ENCODE assay signal across 27 cellular contexts in genomic region chr1:86472165-86472564, GRCh38. TPM values are rescaled to one million over a fixed set of nuclear protein-coding genes. Genes with fewer than 3 reads are reported as not detected.
A peak's percentile ranks its signal among the peaks of the same experiment; 100 is the strongest.
DNase-seq lines count a peak whose midpoint lies in the region; ATAC-seq, FAIRE-seq and TF ChIP-seq lines count a peak whose summit lies in the region.
"Had no signal": no experiment of that assay in that cellular context is flagged by ENCODE, and none has a peak within 500 bp of the region (broad histone marks: within the 10 kb centered on the region; RNA-seq: fewer than 3 reads in every experiment).

No MANE protein-coding gene starts in this region.

- no peaks in the 10 kb centered on the region for H3K9me1 ChIP-seq in keratinocyte (ENCODE audit: control insufficient read depth, extremely low read depth, insufficient read depth, low read length)

- H3K36me3 Mint-ChIP-seq in GM23338 (ENCODE audit: low read depth) (no peaks in the 10 kb centered on the region), astrocyte (ENCODE audit: low read depth, unreplicated experiment) (no peaks in the 10 kb centered on the region)
- H3K36me3 Mint-ChIP-seq: IgD-negative memory B cell had no signal

- ATAC-seq in GM23338 = peak; percentile 83
- no peak for ATAC-seq in HG03196 (IDR thresholded peaks at IDR 0.05; ENCODE audit: unreplicated experiment)
- ATAC-seq: A549 had no signal

- H4K20me1 ChIP-seq in GM23338 (replicated peaks; ENCODE audit: insufficient read depth) (no peaks in the 10 kb centered on the region), astrocyte (ENCODE audit: insufficient read depth, low read length) (no peaks in the 10 kb centered on the region), keratinocyte (ENCODE audit: control insufficient read depth, extremely low read depth, insufficient read depth, low read length) (no peaks in the 10 kb centered on the region)

- H3K27ac Mint-ChIP-seq in GM23338 (peak overlapping the region; percentile 54; the same call in 1 of the 2 replicates), astrocyte (ENCODE audit: unreplicated experiment) (no peak overlapping the region)
- H3K27ac Mint-ChIP-seq: CD4-positive, alpha-beta T cell; IgD-negative memory B cell had no signal

- H3K4me3 Mint-ChIP-seq in GM23338 (no peak overlapping the region), astrocyte (ENCODE audit: unreplicated experiment) (no peak overlapping the region)
- H3K4me3 Mint-ChIP-seq: CD4-positive, alpha-beta T cell; IgD-negative memory B cell had no signal

- FAIRE-seq in GM12891 (lab: Jason Lieb, UNC) = peak; percentile 5
- no peak for FAIRE-seq in astrocyte (lab: Jason Lieb, UNC)
- no peak for FAIRE-seq in keratinocyte (lab: Jason Lieb, UNC)
- FAIRE-seq: A549, HTR-8/SVneo had no signal

- 0 out of 2 replicates have a peak overlapping the region, but pooled peaks have one; percentile 39 for H2AFZ ChIP-seq in GM23338
- peak overlapping the region; percentile 16 for H2AFZ ChIP-seq in astrocyte (ENCODE audit: low read depth, low read length)
- H2AFZ ChIP-seq in keratinocyte (ENCODE audit: control insufficient read depth, low read length) = peak overlapping the region; percentile 8
- H2AFZ ChIP-seq: PC-9 had no signal

- H3K27me3 ChIP-seq in GM23338 (ENCODE audit: insufficient read depth) = no peaks in the 10 kb centered on the region
- H3K27me3 ChIP-seq in astrocyte (ENCODE audit: insufficient read depth, low read length) = no peaks in the 10 kb centered on the region
- H3K27me3 ChIP-seq in keratinocyte (ENCODE audit: control insufficient read depth, extremely low read depth, insufficient read depth, low read length) = no peaks in the 10 kb centered on the region
- H3K27me3 ChIP-seq: MG63, SJCRH30 had no signal

- H3F3A ChIP-seq in GM23338 (replicated peaks; ENCODE audit: low read depth) = no peaks in the 10 kb centered on the region

- H3K36me3 ChIP-seq in GM23338 (ENCODE audit: insufficient read depth) (no peaks in the 10 kb centered on the region), astrocyte (ENCODE audit: insufficient read depth, low read length) (no peaks in the 10 kb centered on the region), keratinocyte (ENCODE audit: control insufficient read depth in 2 of 2, extremely low read depth in 1 of 2, insufficient read depth in 2 of 2, low read length in 2 of 2) (no peaks in the 10 kb centered on the region)
- H3K36me3 ChIP-seq: HAP-1, MG63, SJCRH30 had no signal

- no peaks in the 10 kb centered on the region for H3K9me2 ChIP-seq in GM23338 (ENCODE audit: insufficient read depth)

- H3K4me1 Mint-ChIP-seq in GM23338 (peaks cover 6% of the 10 kb centered on the region), astrocyte (ENCODE audit: low read depth, unreplicated experiment) (peaks cover 4% of the 10 kb centered on the region)

- TF ChIP-seq POLR2A in GM12891 (IDR thresholded peaks at IDR 0.05; ENCODE audit: low read depth, low read length) = no peak

- H3K4me1 ChIP-seq in GM23338 (ENCODE audit: insufficient read depth) = no peaks in the 10 kb centered on the region
- no peaks in the 10 kb centered on the region for H3K4me1 ChIP-seq in astrocyte (ENCODE audit: insufficient read depth, low read length)
- H3K4me1 ChIP-seq in keratinocyte (ENCODE audit: control insufficient read depth, extremely low read depth, insufficient read depth, low read length) = no peaks in the 10 kb centered on the region
- H3K4me1 ChIP-seq: A549, Caco-2, HAP-1 had no signal

- H3K27me3 Mint-ChIP-seq in GM23338 (ENCODE audit: insufficient read depth, low read depth, poor library complexity) (no peaks in the 10 kb centered on the region), astrocyte (ENCODE audit: low read depth, unreplicated experiment) (peaks cover 7% of the 10 kb centered on the region)

- dilution Hi-C loops in keratinocyte (cut with MboI; ENCODE audit: extremely low pct_ligation_motif_present, low sequenced_read_pairs) = no loop called here

- H3K9me3 Mint-ChIP-seq in GM23338 (no peaks in the 10 kb centered on the region), astrocyte (ENCODE audit: unreplicated experiment) (no peaks in the 10 kb centered on the region)
- H3K9me3 Mint-ChIP-seq: CD4-positive, alpha-beta T cell; IgD-negative memory B cell had no signal

- H3K4me3 ChIP-seq in GM23338 = no peak overlapping the region
- H3K4me3 ChIP-seq in astrocyte (ENCODE audit: insufficient read depth, low read depth, low read length) = no peak overlapping the region
- no peak overlapping the region for H3K4me3 ChIP-seq in keratinocyte (ENCODE audit: control insufficient read depth in 2 of 3, extremely low read depth in 1 of 3, insufficient read depth in 2 of 3, low read depth in 1 of 3, low read length in 3 of 3)
- H3K4me3 ChIP-seq: A549, HAP-1, MG63, PC-9, SJCRH30 had no signal

- H3K79me2 ChIP-seq in GM23338 (replicated peaks; ENCODE audit: insufficient read depth) (no peaks in the 10 kb centered on the region), astrocyte (ENCODE audit: insufficient read depth, low read length) (no peaks in the 10 kb centered on the region), keratinocyte (ENCODE audit: control insufficient read depth, insufficient read depth, low read length) (no peaks in the 10 kb centered on the region)

- no peak overlapping the region for H3K9ac ChIP-seq in astrocyte (ENCODE audit: low read length)
- no peak overlapping the region for H3K9ac ChIP-seq in keratinocyte (ENCODE audit: control insufficient read depth, extremely low read depth, insufficient read depth, low read length)

- TF ChIP-seq CTCF in GM23338 (conservative IDR thresholded peaks at IDR 0.05; ENCODE audit: low read depth in 2 of 2) = no peak
- no peak for TF ChIP-seq CTCF in astrocyte (IDR thresholded peaks at IDR 0.05; ENCODE audit: insufficient read depth, low read depth, low read length)
- no peak for TF ChIP-seq CTCF in keratinocyte (optimal IDR thresholded peaks at IDR 0.05 in 1 of 3, IDR thresholded peaks at IDR 0.05 in 1 of 3, conservative IDR thresholded peaks at IDR 0.05 in 1 of 3; ENCODE audit: extremely low read depth in 1 of 3, insufficient read depth in 2 of 3, low read length in 3 of 3)

- no peak overlapping the region for H3K4me2 ChIP-seq in GM23338
- H3K4me2 ChIP-seq in astrocyte (ENCODE audit: low read length) = no peak overlapping the region
- no peak overlapping the region for H3K4me2 ChIP-seq in keratinocyte (ENCODE audit: control insufficient read depth, extremely low read depth, insufficient read depth, low read depth, low read length)
- H3K4me2 ChIP-seq: A549, PC-9 had no signal

- H3K27ac ChIP-seq in GM23338 (ENCODE audit: low read depth) = no peak overlapping the region
- H3K27ac ChIP-seq in astrocyte (ENCODE audit: low read depth, low read length) = no peak overlapping the region
- no peak overlapping the region for H3K27ac ChIP-seq in keratinocyte (ENCODE audit: control insufficient read depth, insufficient read depth, low read length)
- H3K27ac ChIP-seq: A549, PC-9, SJCRH30 had no signal

- H3K9me3 ChIP-seq in astrocyte (ENCODE audit: insufficient read depth, low read depth, low read length) (no peaks in the 10 kb centered on the region), keratinocyte (ENCODE audit: control insufficient read depth, low read depth, low read length) (no peaks in the 10 kb centered on the region)
- H3K9me3 ChIP-seq: A549, Caco-2, HAP-1, MG63, SJCRH30 had no signal

- DNase-seq in GM12891 (ENCODE audit: insufficient read length, low spot score) = no peak
- DNase-seq in GM23338 (ENCODE audit: low spot score) = peak; percentile 49
- DNase-seq in astrocyte (ENCODE audit: low read depth) = no peak
- no peak for DNase-seq in keratinocyte (ENCODE audit: low read depth, low spot score)
- DNase-seq in NCI-H345 treated with DMSO at 0.1 percent for 48 hours (lab: John Stamatoyannopoulos, UW; ENCODE audit: unreplicated experiment) = no peak
- no peak for DNase-seq in central memory CD4-positive, alpha-beta T cell
- DNase-seq: Caco-2; CD4-positive, alpha-beta T cell; DMS153; GDM1; Kasumi-1; MG63; NCI-H1092; NCI-H1436 treated with DMSO at 0.1 percent for 48 hours; NCI-H2029; NCI-H2171; NCI-H524; NCI-H82; PC-9; SJCRH30 had no signal

TF ChIP-seq in GM12891, 5 proteins besides CTCF, POLR2A, EP300 and RAD21 (continues in another document):
- TF ChIP-seq POLR2AphosphoS5 (IDR thresholded peaks at IDR 0.05; ENCODE audit: low read depth, low read length) = no peak
- TF ChIP-seq SPI1 (IDR thresholded peaks at IDR 0.05; ENCODE audit: low read depth, low read length) = no peak
- TF ChIP-seq TAF1 (IDR thresholded peaks at IDR 0.05; ENCODE audit: low read depth, low read length) = no peak

TF ChIP-seq in GM23338, 12 proteins besides CTCF, POLR2A, EP300 and RAD21 (continues in another document):
- no peak for TF ChIP-seq NANOG (IDR thresholded peaks at IDR 0.05; ENCODE audit: borderline replicate concordance)
- no peak for TF ChIP-seq EZH2 (IDR thresholded peaks at IDR 0.05; ENCODE audit: low read depth, unreplicated experiment)
- TF ChIP-seq ZNF114 (CRISPR knock-in tag; IDR thresholded peaks at IDR 0.05) = no peak

RNA-seq across cellular contexts. Expression of gene CLCA1, which starts 3.4 kb away (rescaled TPM):
- polyA plus RNA-seq in GM12891 (2012; ENCODE audit: low read depth, missing spikeins) = 0.03 TPM
- total RNA-seq in GM23338 (2014; rRNA removed; shearing (Covaris generic)) = not detected in 2 replicates
- polyA plus RNA-seq in GM23338 (2016; fragmentation: Nextera tagmentation; extraction: Ambion mirVana) (not detected in 2 replicates), keratinocyte (0.04 to 0.05 TPM in 2 of 3 replicates, not detected in the other)
- total RNA-seq in astrocyte = not detected in 2 replicates
- 0.30 TPM for polyA plus RNA-seq in keratinocyte (2011; ENCODE audit: low read depth)
- not detected in 2 replicates for polyA plus RNA-seq in keratinocyte (2011; cell fraction: cytosol; rRNA removed)
- polyA plus RNA-seq in keratinocyte (2011; cell fraction: nucleus; rRNA removed) = 0.09 TPM in 1 of 2 replicates, not detected in the other
- 0.38 TPM in 1 of 2 replicates, not detected in the other for polyA plus RNA-seq in keratinocyte (2012; ENCODE audit: low replicate concordance)
- 0.13 TPM in 1 of 3 replicates, not detected in the others for polyA minus RNA-seq in keratinocyte
- not detected for polyA minus RNA-seq in keratinocyte (2011; cell fraction: cytosol; rRNA and poly(A)+ RNA removed)
- 0.16 TPM in 1 of 2 replicates, not detected in the other for polyA minus RNA-seq in keratinocyte (2011; cell fraction: nucleus; rRNA and poly(A)+ RNA removed)
- total RNA-seq: Caco-2; CD4-positive, alpha-beta T cell; Daoy; PC-9; SJCRH30 had no signal
- polyA plus RNA-seq: A549, BJ, IgD-negative memory B cell had no signal

RNA-seq across cellular contexts. Expression of gene CLCA2, which starts 48.2 kb away (rescaled TPM):
- 0.04 TPM for polyA plus RNA-seq in GM12891 (2012; ENCODE audit: low read depth, missing spikeins)
- total RNA-seq in GM23338 (2014; rRNA removed; shearing (Covaris generic)) = not detected in 2 replicates
- not detected in 2 replicates for polyA plus RNA-seq in GM23338 (2016; fragmentation: Nextera tagmentation; extraction: Ambion mirVana)
- 0.46 and 0.77 TPM in 2 replicates for total RNA-seq in astrocyte
- polyA plus RNA-seq in keratinocyte = 276 to 518 TPM (median 407 TPM) in 3 replicates
- 70.1 TPM for polyA plus RNA-seq in keratinocyte (2011; ENCODE audit: low read depth)
- polyA plus RNA-seq in keratinocyte (2011; cell fraction: cytosol; rRNA removed) = 101 and 182 TPM in 2 replicates
- 524 and 583 TPM in 2 replicates for polyA plus RNA-seq in keratinocyte (2011; cell fraction: nucleus; rRNA removed)
- 118 and 196 TPM in 2 replicates for polyA plus RNA-seq in keratinocyte (2012; ENCODE audit: low replicate concordance)
- 78.1 to 457 TPM (median 341 TPM) in 3 replicates for polyA minus RNA-seq in keratinocyte
- polyA minus RNA-seq in keratinocyte (2011; cell fraction: cytosol; rRNA and poly(A)+ RNA removed) = 162 TPM
- polyA minus RNA-seq in keratinocyte (2011; cell fraction: nucleus; rRNA and poly(A)+ RNA removed) = 516 and 884 TPM in 2 replicates
- total RNA-seq: CD4-positive, alpha-beta T cell; Daoy; SJCRH30 had no signal
- polyA plus RNA-seq: IgD-negative memory B cell had no signal
